In the genomic region with DNA sequence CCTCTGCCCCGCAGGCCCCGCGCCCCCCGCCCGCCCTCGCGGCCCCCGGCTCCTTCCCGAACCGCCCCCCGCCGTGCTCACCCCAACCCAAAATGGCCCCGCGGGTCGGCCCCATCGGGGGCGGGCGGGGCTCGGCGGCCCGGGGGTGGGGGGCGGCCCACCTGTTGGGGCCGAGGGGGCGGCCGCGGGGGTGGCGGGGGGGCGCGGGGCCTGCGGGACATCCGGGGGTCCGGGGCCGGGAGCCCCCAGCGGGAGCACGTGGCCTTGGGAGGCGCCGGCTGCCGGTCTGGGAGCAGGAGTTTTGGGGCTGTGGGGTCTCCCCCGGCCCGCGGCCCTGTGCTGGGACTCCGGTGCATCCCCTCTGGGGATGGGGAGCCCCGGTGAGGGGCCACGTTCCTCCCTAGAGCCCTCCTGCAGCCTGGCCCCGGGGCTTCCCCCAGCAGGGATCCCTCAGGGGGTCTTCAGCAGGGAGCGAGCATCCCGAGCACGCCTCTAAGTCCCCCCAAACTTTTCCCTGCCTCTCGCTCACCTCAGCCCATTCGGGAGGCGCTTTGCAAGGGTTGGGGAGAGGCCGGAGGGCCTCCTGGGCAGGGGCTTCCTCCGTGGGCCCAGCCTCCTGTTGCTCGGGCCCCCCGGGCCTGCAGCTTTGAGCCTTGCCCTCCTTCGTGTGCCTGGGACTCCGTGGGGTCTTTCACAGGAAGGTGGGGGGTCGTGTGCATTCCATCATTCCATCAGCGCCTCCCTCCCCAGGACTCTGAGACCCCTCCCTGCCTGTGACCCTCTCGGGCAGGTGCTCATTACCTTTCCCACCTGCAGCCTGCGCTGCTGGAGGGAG, we compare ENCODE assay signal across 8 cellular contexts. TPM values are rescaled to one million over a fixed set of nuclear protein-coding genes. Genes with fewer than 3 reads are reported as not detected.
DNase-seq lines count a peak whose midpoint lies in the region; ATAC-seq and TF ChIP-seq lines count a peak whose summit lies in the region.

No MANE protein-coding gene starts in this region.

- H3K9me3 Mint-ChIP-seq in type B pancreatic cell = no peaks in the 10 kb centered on the region

- H3K4me3 Mint-ChIP-seq in type B pancreatic cell = peak overlapping the region; percentile 91

- H3K4me1 Mint-ChIP-seq in type B pancreatic cell (ENCODE audit: unreplicated experiment) = peaks cover 13% of the 10 kb centered on the region

- no peak overlapping the region; the same call in 1 of the 2 replicates for H3K27ac ChIP-seq in ACC112 (ENCODE audit: low read depth, low read length)
- H3K27ac ChIP-seq in lower lobe of right lung = peak overlapping the region; percentile 73

- intact Hi-C loops in lower lobe of right lung (cut with DNase I) = no loop called here

- H3K27me3 Mint-ChIP-seq in type B pancreatic cell = no peaks in the 10 kb centered on the region

- H3K79me2 ChIP-seq in ACC112 (ENCODE audit: control insufficient read depth, insufficient read depth, low read length, unreplicated experiment) = peaks cover 55% of the 10 kb centered on the region

- H2AFZ ChIP-seq in ACC112 (ENCODE audit: low read length, unreplicated experiment) = no peak overlapping the region

- no peaks in the 10 kb centered on the region for H3K9me3 ChIP-seq in lower lobe of right lung

- H3K4me1 ChIP-seq in ACC112 (ENCODE audit: control insufficient read depth, insufficient read depth, low read length, unreplicated experiment) (peaks cover 19% of the 10 kb centered on the region), lower lobe of right lung (peaks cover 38% of the 10 kb centered on the region)

- H3K36me3 ChIP-seq in ACC112 (ENCODE audit: insufficient read depth, low read length) (no peaks in the 10 kb centered on the region), lower lobe of right lung (no peaks in the 10 kb centered on the region)

- H3K4me3 ChIP-seq in ACC112 (ENCODE audit: low read depth, low read length) = peak overlapping the region; percentile 99
- H3K4me3 ChIP-seq in astrocyte of the spinal cord (ENCODE audit: low read depth, low read length) = peak overlapping the region; percentile 81
- H3K4me3 ChIP-seq in lower lobe of right lung = peak overlapping the region; percentile 75

- H3K27me3 ChIP-seq in ACC112 (ENCODE audit: insufficient read depth, low read length) (no peaks in the 10 kb centered on the region), lower lobe of right lung (ENCODE audit: low read depth) (no peaks in the 10 kb centered on the region)

- no peaks in the 10 kb centered on the region for H3K36me3 Mint-ChIP-seq in type B pancreatic cell

- peak overlapping the region; percentile 84 for H3K27ac Mint-ChIP-seq in type B pancreatic cell

- TF ChIP-seq CTCF in astrocyte of the spinal cord (IDR thresholded peaks at IDR 0.05; ENCODE audit: low read depth, low read length) (no peak), lower lobe of right lung (IDR thresholded peaks at IDR 0.05) (no peak), type B pancreatic cell (conservative IDR thresholded peaks at IDR 0.05) (no peak)

- ATAC-seq in HG02885 (IDR thresholded peaks at IDR 0.05; ENCODE audit: poor library complexity, unreplicated experiment) (peak; percentile 16), lower lobe of right lung (peak in 1 of 2 donors; percentile 2)

- in situ Hi-C loops in astrocyte of the spinal cord (cut with HindIII; ENCODE audit: low sequenced_read_pairs) = no loop called here

- DNase-seq in astrocyte of the spinal cord (ENCODE audit: low read depth, low spot score) = no peak
- no peak for DNase-seq in lower lobe of right lung
- no peak for DNase-seq in type B pancreatic cell (ENCODE audit: extremely low spot score, unreplicated experiment)
- no peak for DNase-seq in MV-4-11 (lab: John Stamatoyannopoulos, UW)
- no peak for DNase-seq in DMS 273 (lab: John Stamatoyannopoulos, UW; ENCODE audit: unreplicated experiment)
- DNase-seq in C1 segment of cervical spinal cord (lab: John Stamatoyannopoulos, UW) = no peak

RNA-seq across cellular contexts. Expression of a gene that starts 0.7 kb away (rescaled TPM):
- total RNA-seq in lower lobe of right lung (69.7 TPM), type B pancreatic cell (ENCODE audit: low replicate concordance) (113 and 194 TPM in 2 replicates)

RNA-seq across cellular contexts. Expression of a gene that starts 22.0 kb away (rescaled TPM):
- 3.8 TPM for total RNA-seq in lower lobe of right lung
- 0.76 and 4.1 TPM in 2 replicates for total RNA-seq in type B pancreatic cell (ENCODE audit: low replicate concordance)

RNA-seq across cellular contexts. Expression of a gene that starts 54.3 kb away (rescaled TPM):
- total RNA-seq in lower lobe of right lung (143 TPM), type B pancreatic cell (ENCODE audit: low replicate concordance) (11.2 and 20.3 TPM in 2 replicates)
